Comparison of ENCODE assay signal across 13 cellular contexts in genomic region chr3:103218146-103218545, GRCh38.
DNase-seq lines count a peak whose midpoint lies in the region; ATAC-seq and FAIRE-seq lines count a peak whose summit lies in the region.
"Had no signal": no experiment of that assay in that cellular context is flagged by ENCODE, and none has a peak within 500 bp of the region (broad histone marks: within the 10 kb centered on the region; RNA-seq: fewer than 3 reads in every experiment).

No MANE protein-coding gene starts in this region.

- ATAC-seq in GM19023 (IDR thresholded peaks at IDR 0.05; ENCODE audit: unreplicated experiment) (peak; percentile 100), GM21825 (IDR thresholded peaks at IDR 0.05; ENCODE audit: unreplicated experiment) (peak; percentile 100), HG03432 (IDR thresholded peaks at IDR 0.05; ENCODE audit: unreplicated experiment) (peak; percentile 100)

- DNase-seq in iris pigment epithelial cell (ENCODE audit: low read depth) (peak; percentile 1), mesenteric fat pad (ENCODE audit: low spot score) (no peak), HuH-7.5 (ENCODE audit: low spot score) (no peak), RCC 7860 (ENCODE audit: low spot score) (no peak)
- no peak for DNase-seq in activated effector memory CD4-positive, alpha-beta T cell treated with Interleukin-2 at 50 U/mL for 16 hours
- DNase-seq: activated T-cell treated with anti-CD3 and anti-CD28 coated beads, Interleukin-2, amount 50 U/mL, for 24 hours; colonic mucosa; EL; NCI-H446 treated with DMSO at 0.1 percent for 48 hours; nucleus accumbens had no signal

- FAIRE-seq in RCC 7860 (lab: Jason Lieb, UNC): no peak
